Comparison of ENCODE assay signal across 9 cellular contexts in genomic region chr1:44947060-44947773, GRCh38. TPM values are rescaled to one million over a fixed set of nuclear protein-coding genes. Genes with fewer than 3 reads are reported as not detected.
DNase-seq lines count a peak whose midpoint lies in the region; ATAC-seq, FAIRE-seq and TF ChIP-seq lines count a peak whose summit lies in the region.
"Had no signal": no experiment of that assay in that cellular context is flagged by ENCODE, and none has a peak within 500 bp of the region (broad histone marks: within the 10 kb centered on the region; RNA-seq: fewer than 3 reads in every experiment).

No MANE protein-coding gene starts in this region.

- no peak for TF ChIP-seq POLR2A in uterus (IDR thresholded peaks at IDR 0.05)

- intact Hi-C loops in activated CD4-positive, alpha-beta T cell treated with anti-CD3 and anti-CD28 coated beads, Interleukin-2, amount 10 ng/mL, durations not matched to agents 24 days and 14 days (cut with micrococcal nuclease) = no loop called here
- intact Hi-C loops in left lung (cut with DNase I) (no loop called here), uterus (cut with DNase I; ENCODE audit: low total_unique reads) (no loop called here)

- FAIRE-seq in astrocyte (lab: Jason Lieb, UNC) = no peak

- peak overlapping the region; percentile 71 for H3K4me2 ChIP-seq in astrocyte (ENCODE audit: low read length)
- H3K4me2 ChIP-seq: KMS-11 had no signal

- H2AFZ ChIP-seq in astrocyte (ENCODE audit: low read depth, low read length) = no peak overlapping the region

- H3K36me3 Mint-ChIP-seq in activated CD4-positive, alpha-beta T cell treated with anti-CD3 and anti-CD28 coated beads, Interleukin-2, amount 10 ng/mL, durations not matched to agents 24 days and 14 days (ENCODE audit: low read depth) = no peaks in the 10 kb centered on the region
- peaks cover 1% of the 10 kb centered on the region for H3K36me3 Mint-ChIP-seq in activated CD4-positive, alpha-beta T cell treated with anti-CD3 and anti-CD28 coated beads, Interleukin-2, amount 10 ng/mL, durations not matched to agents 7 days and 5 days (ENCODE audit: low read depth)
- H3K36me3 Mint-ChIP-seq in astrocyte (ENCODE audit: low read depth, unreplicated experiment) = peaks cover 1% of the 10 kb centered on the region

- H3K9me3 Mint-ChIP-seq in activated CD4-positive, alpha-beta T cell treated with anti-CD3 and anti-CD28 coated beads, Interleukin-2, amount 10 ng/mL, durations not matched to agents 24 days and 14 days = no peaks in the 10 kb centered on the region
- no peaks in the 10 kb centered on the region for H3K9me3 Mint-ChIP-seq in activated CD4-positive, alpha-beta T cell treated with anti-CD3 and anti-CD28 coated beads, Interleukin-2, amount 10 ng/mL, durations not matched to agents 7 days and 5 days
- no peaks in the 10 kb centered on the region for H3K9me3 Mint-ChIP-seq in astrocyte (ENCODE audit: unreplicated experiment)

- no peak for DNase-seq in activated CD4-positive, alpha-beta T cell treated with anti-CD3 and anti-CD28 coated beads, Interleukin-2, amount 10 ng/mL, durations not matched to agents 24 days and 14 days
- DNase-seq in activated CD4-positive, alpha-beta T cell treated with anti-CD3 and anti-CD28 coated beads, Interleukin-2, amount 10 ng/mL, durations not matched to agents 7 days and 5 days = no peak
- DNase-seq in astrocyte (ENCODE audit: low read depth) (peak; percentile 86), left lung (no peak), uterus (peak; percentile 34 to 37), NCI-H187 (lab: John Stamatoyannopoulos, UW) (no peak)
- no peak for DNase-seq in stimulated activated CD4-positive, alpha-beta T cell treated with anti-CD3 and anti-CD28 coated beads, Interleukin-12 subunit alpha, Interleukin-12 subunit beta, amount 100 ng/mL, for 4 hours

- peak overlapping the region; percentile 31 for H3K4me3 Mint-ChIP-seq in activated CD4-positive, alpha-beta T cell treated with anti-CD3 and anti-CD28 coated beads, Interleukin-2, amount 10 ng/mL, durations not matched to agents 24 days and 14 days
- no peak overlapping the region for H3K4me3 Mint-ChIP-seq in activated CD4-positive, alpha-beta T cell treated with anti-CD3 and anti-CD28 coated beads, Interleukin-2, amount 10 ng/mL, durations not matched to agents 7 days and 5 days
- H3K4me3 Mint-ChIP-seq in astrocyte (ENCODE audit: unreplicated experiment) = no peak overlapping the region

- H3K4me1 ChIP-seq in astrocyte (ENCODE audit: insufficient read depth, low read length) (peaks cover 16% of the 10 kb centered on the region), left lung (peaks cover 0 to 7% of the 10 kb centered on the region in 2 donors), uterus (no peaks in the 10 kb centered on the region)

- H3K27me3 ChIP-seq in astrocyte (ENCODE audit: insufficient read depth, low read length) (no peaks in the 10 kb centered on the region), left lung (no peaks in the 10 kb centered on the region), uterus (no peaks in the 10 kb centered on the region)

- TF ChIP-seq CTCF in astrocyte (IDR thresholded peaks at IDR 0.05; ENCODE audit: insufficient read depth, low read depth, low read length) (no peak), left lung (IDR thresholded peaks at IDR 0.05) (no peak), uterus (IDR thresholded peaks at IDR 0.05) (no peak)

- H4K20me1 ChIP-seq in astrocyte (ENCODE audit: insufficient read depth, low read length) = peaks cover 33% of the 10 kb centered on the region

- H3K9me3 ChIP-seq in astrocyte (ENCODE audit: insufficient read depth, low read depth, low read length) (no peaks in the 10 kb centered on the region), left lung (no peaks in the 10 kb centered on the region), uterus (no peaks in the 10 kb centered on the region)

- CTCF ChIA-PET in activated CD4-positive, alpha-beta T cell treated with anti-CD3 and anti-CD28 coated beads, Interleukin-2, amount 10 ng/mL, durations not matched to agents 7 days and 5 days (lab: Charles Lee) = no interaction called here

- peaks cover 2% of the 10 kb centered on the region for H3K79me2 ChIP-seq in astrocyte (ENCODE audit: insufficient read depth, low read length)

- ATAC-seq in left lung (peak; percentile 84), GM19463 (IDR thresholded peaks at IDR 0.05; ENCODE audit: unreplicated experiment) (no peak)

- H3K4me3 ChIP-seq in astrocyte (ENCODE audit: insufficient read depth, low read depth, low read length) (no peak overlapping the region), left lung (no peak overlapping the region), uterus (no peak overlapping the region)

- H3K9ac ChIP-seq in astrocyte (ENCODE audit: low read length) = no peak overlapping the region
- H3K9ac ChIP-seq: KMS-11 had no signal

- H3K36me3 ChIP-seq in astrocyte (ENCODE audit: insufficient read depth, low read length) (no peaks in the 10 kb centered on the region), left lung (no peaks in the 10 kb centered on the region), uterus (no peaks in the 10 kb centered on the region)

- POLR2A ChIA-PET in activated CD4-positive, alpha-beta T cell treated with anti-CD3 and anti-CD28 coated beads, Interleukin-2, amount 10 ng/mL, durations not matched to agents 7 days and 5 days (lab: Charles Lee) = interaction anchor here (0.9 kb wide), 1 partner anchor 37 kb away, joined by 4 read pairs; no protein-coding TSS in a partner anchor

- H3K27ac Mint-ChIP-seq in activated CD4-positive, alpha-beta T cell treated with anti-CD3 and anti-CD28 coated beads, Interleukin-2, amount 10 ng/mL, durations not matched to agents 24 days and 14 days = peak overlapping the region; percentile 61
- no peak overlapping the region for H3K27ac Mint-ChIP-seq in activated CD4-positive, alpha-beta T cell treated with anti-CD3 and anti-CD28 coated beads, Interleukin-2, amount 10 ng/mL, durations not matched to agents 7 days and 5 days
- no peak overlapping the region for H3K27ac Mint-ChIP-seq in astrocyte (ENCODE audit: unreplicated experiment)

- H3K27ac ChIP-seq in astrocyte (ENCODE audit: low read depth, low read length) (peak overlapping the region; percentile 18), left lung (peak overlapping the region in 1 of 2 donors; percentile 2), uterus (peak overlapping the region; percentile 24 to 71)
- H3K27ac ChIP-seq: KMS-11 had no signal

- peaks cover 14% of the 10 kb centered on the region for H3K4me1 Mint-ChIP-seq in activated CD4-positive, alpha-beta T cell treated with anti-CD3 and anti-CD28 coated beads, Interleukin-2, amount 10 ng/mL, durations not matched to agents 24 days and 14 days
- H3K4me1 Mint-ChIP-seq in activated CD4-positive, alpha-beta T cell treated with anti-CD3 and anti-CD28 coated beads, Interleukin-2, amount 10 ng/mL, durations not matched to agents 7 days and 5 days = peaks cover 13% of the 10 kb centered on the region
- H3K4me1 Mint-ChIP-seq in astrocyte (ENCODE audit: low read depth, unreplicated experiment) = no peaks in the 10 kb centered on the region

- H3K27me3 Mint-ChIP-seq in activated CD4-positive, alpha-beta T cell treated with anti-CD3 and anti-CD28 coated beads, Interleukin-2, amount 10 ng/mL, durations not matched to agents 24 days and 14 days = no peaks in the 10 kb centered on the region
- H3K27me3 Mint-ChIP-seq in activated CD4-positive, alpha-beta T cell treated with anti-CD3 and anti-CD28 coated beads, Interleukin-2, amount 10 ng/mL, durations not matched to agents 7 days and 5 days = no peaks in the 10 kb centered on the region
- H3K27me3 Mint-ChIP-seq in astrocyte (ENCODE audit: low read depth, unreplicated experiment) = no peaks in the 10 kb centered on the region

RNA-seq across cellular contexts. Expression of gene EIF2B3, which starts 39.2 kb away (rescaled TPM):
- total RNA-seq in activated CD4-positive, alpha-beta T cell treated with anti-CD3 and anti-CD28 coated beads, Interleukin-2, amount 10 ng/mL, durations not matched to agents 24 days and 14 days = 58.9 and 60.8 TPM in 2 replicates
- total RNA-seq in activated CD4-positive, alpha-beta T cell treated with anti-CD3 and anti-CD28 coated beads, Interleukin-2, amount 10 ng/mL, durations not matched to agents 7 days and 5 days = 10 to 100 TPM; 23.5 to 25.4 TPM
- total RNA-seq in astrocyte (28.1 and 28.2 TPM in 2 replicates), left lung (10 to 100 TPM; 21.3 to 32.5 TPM), uterus (10 to 100 TPM in 3 of 4 donors, 1 to 10 TPM in 1; 3.8 to 73.0 (median 39.4) TPM)

Comparison
In these comparisons a context has a peak if more than half of its experiments do, and no peak if none do; other contexts are left out.
1. DNase-seq: peak in astrocyte (single experiment) and uterus (2 of 2); none in activated CD4-positive, alpha-beta T cell treated with anti-CD3 and anti-CD28 coated beads, Interleukin-2, amount 10 ng/mL, durations not matched to agents 24 days and 14 days (single experiment), activated CD4-positive, alpha-beta T cell treated with anti-CD3 and anti-CD28 coated beads, Interleukin-2, amount 10 ng/mL, durations not matched to agents 7 days and 5 days (single experiment), left lung (0 of 2), stimulated activated CD4-positive, alpha-beta T cell treated with anti-CD3 and anti-CD28 coated beads, Interleukin-12 subunit alpha, Interleukin-12 subunit beta, amount 100 ng/mL, for 4 hours (single experiment) and NCI-H187 (0 of 2).